ENCODE assay signal across 3 cellular contexts in the genomic region with DNA sequence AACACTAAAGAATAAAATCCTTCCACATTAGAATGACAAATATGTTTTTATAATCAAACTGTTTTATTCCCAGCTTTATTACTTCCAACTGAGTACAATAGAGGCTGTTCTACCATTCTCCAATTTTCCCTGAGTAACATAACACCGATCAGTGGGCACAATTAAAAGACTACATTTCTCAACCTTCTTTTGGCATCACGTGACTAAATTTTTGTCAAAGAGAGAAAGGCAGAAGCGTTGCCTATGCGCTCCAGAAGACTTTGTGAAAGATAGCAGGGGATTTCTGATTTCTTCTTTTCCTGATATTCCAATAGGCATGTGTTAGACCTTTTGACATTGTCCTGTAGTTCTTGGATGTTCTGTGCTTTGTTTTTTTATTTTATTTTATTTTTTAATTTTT.
TF ChIP-seq lines count a peak whose summit lies in the region.

No MANE protein-coding gene starts in this region.

TF ChIP-seq in HepG2, 621 proteins besides CTCF, POLR2A, EP300 and RAD21:
- TF ChIP-seq PBX2 (CRISPR knock-in tag; IDR thresholded peaks at IDR 0.05) (no peak), RAD51 (IDR thresholded peaks at IDR 0.05; ENCODE audit: borderline replicate concordance) (peak; percentile 63; the same call in 1 of the 2 replicates), ZBTB7A (CRISPR knock-in tag; IDR thresholded peaks at IDR 0.05) (no peak)

TF ChIP-seq in GM12878, 131 proteins besides CTCF, POLR2A, EP300 and RAD21:
- TF ChIP-seq TAF1 (IDR thresholded peaks at IDR 0.05; ENCODE audit: borderline replicate concordance, low read depth, low read length) (no peak), CBX3 (IDR thresholded peaks at IDR 0.05; ENCODE audit: borderline replicate concordance, low read depth) (no peak), RAD51 (IDR thresholded peaks at IDR 0.05) (peak; percentile 30; the same call in 1 of the 2 replicates), ZNF384 (IDR thresholded peaks at IDR 0.05; ENCODE audit: borderline replicate concordance, low read depth, low read length) (no peak)

TF ChIP-seq in K562, 482 proteins besides CTCF, POLR2A, EP300 and RAD21:
- TF ChIP-seq ARID4B (CRISPR knock-in tag; IDR thresholded peaks at IDR 0.05) (no peak), TFE3 (CRISPR knock-in tag; IDR thresholded peaks at IDR 0.05) (peak; percentile 86), ZNF592 (IDR thresholded peaks at IDR 0.05) (no peak)
- TF ChIP-seq, protein P1, sequence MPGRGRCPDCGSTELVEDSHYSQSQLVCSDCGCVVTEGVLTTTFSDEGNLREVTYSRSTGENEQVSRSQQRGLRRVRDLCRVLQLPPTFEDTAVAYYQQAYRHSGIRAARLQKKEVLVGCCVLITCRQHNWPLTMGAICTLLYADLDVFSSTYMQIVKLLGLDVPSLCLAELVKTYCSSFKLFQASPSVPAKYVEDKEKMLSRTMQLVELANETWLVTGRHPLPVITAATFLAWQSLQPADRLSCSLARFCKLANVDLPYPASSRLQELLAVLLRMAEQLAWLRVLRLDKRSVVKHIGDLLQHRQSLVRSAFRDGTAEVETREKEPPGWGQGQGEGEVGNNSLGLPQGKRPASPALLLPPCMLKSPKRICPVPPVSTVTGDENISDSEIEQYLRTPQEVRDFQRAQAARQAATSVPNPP (IDR thresholded peaks at IDR 0.05; ENCODE audit: borderline replicate concordance, insufficient read depth, insufficient read length): no peak
